Comparison of ENCODE assay signal across 12 cellular contexts in the genomic region with DNA sequence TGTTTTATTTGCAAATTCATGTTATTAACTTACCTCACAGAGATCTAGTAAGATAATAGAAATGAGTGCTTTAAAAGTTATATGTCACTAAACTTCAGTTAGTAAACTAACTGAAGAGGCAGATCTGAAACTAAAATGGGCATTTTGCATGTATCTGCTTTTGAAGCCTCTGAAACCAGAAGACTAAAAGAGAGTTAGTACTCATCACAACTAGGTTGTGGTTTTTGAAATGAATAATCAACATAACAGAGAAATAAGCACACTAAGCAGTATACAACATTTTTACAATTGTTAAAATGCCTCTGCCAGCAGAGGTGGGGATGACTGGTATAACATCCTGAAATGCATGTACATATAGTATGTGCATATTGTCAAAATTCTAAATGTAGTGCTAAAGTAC.
DNase-seq lines count a peak whose midpoint lies in the region; ATAC-seq and TF ChIP-seq lines count a peak whose summit lies in the region.
"Had no signal": no experiment of that assay in that cellular context is flagged by ENCODE, and none has a peak within 500 bp of the region (broad histone marks: within the 10 kb centered on the region; RNA-seq: fewer than 3 reads in every experiment).

No MANE protein-coding gene starts in this region.

- DNase-seq in GDM1 (lab: John Stamatoyannopoulos, UW) = no peak
- DNase-seq in NCI-H2171 treated with DMSO at 0.1 percent for 48 hours (lab: John Stamatoyannopoulos, UW) = no peak
- DNase-seq in suprapubic skin (ENCODE audit: low spot score in 2 of 2) = no peak
- no peak for DNase-seq in NK-92 treated with Interleukin-12 subunit alpha and Interleukin-12 subunit beta, amount 100 ng/mL, for 24 hours (lab: John Stamatoyannopoulos, UW)
- DNase-seq: activated CD4-positive, alpha-beta T cell treated with anti-CD3 and anti-CD28 coated beads for 36 hours; esophagus squamous epithelium; mucosa of descending colon had no signal

- H3K27ac ChIP-seq in suprapubic skin = no peak overlapping the region
- H3K27ac ChIP-seq: cardiac muscle cell, esophagus squamous epithelium had no signal

- no peak for TF ChIP-seq CTCF in suprapubic skin (IDR thresholded peaks at IDR 0.05)

- no peak overlapping the region for H3K4me3 ChIP-seq in suprapubic skin
- H3K4me3 ChIP-seq: cardiac muscle cell, esophagus squamous epithelium, mucosa of descending colon had no signal

- no peak for TF ChIP-seq EP300 in suprapubic skin (IDR thresholded peaks at IDR 0.05)

- no peaks in the 10 kb centered on the region for H3K9me3 ChIP-seq in suprapubic skin
- H3K9me3 ChIP-seq: mucosa of descending colon had no signal

- H3K27me3 ChIP-seq in suprapubic skin = no peaks in the 10 kb centered on the region
- H3K27me3 ChIP-seq: cardiac muscle cell, esophagus squamous epithelium had no signal

- H3K36me3 ChIP-seq in suprapubic skin = no peaks in the 10 kb centered on the region
- H3K36me3 ChIP-seq: cardiac muscle cell, esophagus squamous epithelium had no signal

- no peak for TF ChIP-seq POLR2A in suprapubic skin (IDR thresholded peaks at IDR 0.05)

- H3K4me1 ChIP-seq in suprapubic skin = no peaks in the 10 kb centered on the region
- H3K4me1 ChIP-seq: esophagus squamous epithelium had no signal

- ATAC-seq in GM18858 (IDR thresholded peaks at IDR 0.05; ENCODE audit: unreplicated experiment) (peak; percentile 100), GM21423 (IDR thresholded peaks at IDR 0.05; ENCODE audit: unreplicated experiment) (peak; percentile 100), HG02981 (IDR thresholded peaks at IDR 0.05; ENCODE audit: unreplicated experiment) (peak; percentile 100), HG03575 (IDR thresholded peaks at IDR 0.05; ENCODE audit: extremely low read depth, insufficient number of reproducible peaks, low FRiP score, unreplicated experiment) (peak; percentile 100)
- ATAC-seq: activated CD4-positive, alpha-beta T cell treated with anti-CD3 and anti-CD28 coated beads for 36 hours; mucosa of descending colon had no signal
